ENCODE assay signal across 28 cellular contexts in the genomic region with DNA sequence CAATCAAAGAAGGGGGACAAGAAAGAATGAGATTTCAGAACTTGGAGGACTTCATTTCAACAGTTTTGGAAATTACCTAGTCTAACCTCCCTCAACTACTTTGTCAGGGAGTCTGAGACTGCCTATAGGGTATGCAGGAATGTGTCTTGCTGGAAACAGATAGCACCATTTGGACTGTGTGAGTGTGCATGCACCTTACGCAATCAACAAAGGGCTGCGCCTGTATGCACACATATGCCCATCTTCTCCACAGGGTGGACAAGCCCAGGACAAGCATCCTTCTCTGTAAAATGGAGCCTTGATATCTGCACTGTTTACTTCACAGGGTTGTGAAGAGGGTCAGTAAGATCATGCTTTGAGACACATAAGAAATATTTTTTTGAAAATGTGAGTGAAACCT.
"Had no signal": no experiment of that assay in that cellular context is flagged by ENCODE, and none has a peak within 500 bp of the region (broad histone marks: within the 10 kb centered on the region; RNA-seq: fewer than 3 reads in every experiment).

No MANE protein-coding gene starts in this region.

- ATAC-seq: effector memory CD8-positive, alpha-beta T cell; esophagus mucosa; foreskin keratinocyte; gastrocnemius medialis; gastroesophageal sphincter; heart left ventricle; heart right ventricle had no signal

- DNase-seq: colonic mucosa; cortex of kidney; dermis blood vessel endothelial cell; dorsolateral prefrontal cortex; effector CD4-positive, alpha-beta T cell; effector CD8-positive, alpha-beta T cell; effector memory CD4-positive, alpha-beta T cell; effector memory CD8-positive, alpha-beta T cell; endodermal cell; erythroblast; esophagus squamous epithelium; foreskin fibroblast; foreskin keratinocyte; foreskin melanocyte; gastrocnemius medialis; glutamatergic neuron; head of caudate nucleus; heart left ventricle; heart right ventricle had no signal

- H3K9me3 ChIP-seq: colonic mucosa, esophagus muscularis mucosa, esophagus squamous epithelium, gastrocnemius medialis, gastroesophageal sphincter, heart left ventricle, heart right ventricle had no signal

- H3K4me3 ChIP-seq: colonic mucosa, coronary artery, dorsolateral prefrontal cortex, esophagus muscularis mucosa, esophagus squamous epithelium, gastrocnemius medialis, gastroesophageal sphincter, heart left ventricle, heart right ventricle had no signal

- H3K27me3 ChIP-seq: colonic mucosa, esophagus muscularis mucosa, foreskin keratinocyte, gastrocnemius medialis, gastroesophageal sphincter had no signal

- H3K4me1 ChIP-seq: colonic mucosa, foreskin keratinocyte, gastrocnemius medialis, gastroesophageal sphincter, heart left ventricle had no signal

- H3K36me3 ChIP-seq: colonic mucosa, esophagus muscularis mucosa, esophagus squamous epithelium, gastrocnemius medialis, gastroesophageal sphincter, heart left ventricle, heart right ventricle had no signal

- H3K27ac ChIP-seq: colonic mucosa, coronary artery, dorsolateral prefrontal cortex, epithelial cell of prostate, esophagus muscularis mucosa, esophagus squamous epithelium, foreskin keratinocyte, gastrocnemius medialis, gastroesophageal sphincter, heart left ventricle, heart right ventricle had no signal

- FAIRE-seq: colon, endometrium, endothelial cell of umbilical vein, frontal cortex had no signal
